In the genomic region with DNA sequence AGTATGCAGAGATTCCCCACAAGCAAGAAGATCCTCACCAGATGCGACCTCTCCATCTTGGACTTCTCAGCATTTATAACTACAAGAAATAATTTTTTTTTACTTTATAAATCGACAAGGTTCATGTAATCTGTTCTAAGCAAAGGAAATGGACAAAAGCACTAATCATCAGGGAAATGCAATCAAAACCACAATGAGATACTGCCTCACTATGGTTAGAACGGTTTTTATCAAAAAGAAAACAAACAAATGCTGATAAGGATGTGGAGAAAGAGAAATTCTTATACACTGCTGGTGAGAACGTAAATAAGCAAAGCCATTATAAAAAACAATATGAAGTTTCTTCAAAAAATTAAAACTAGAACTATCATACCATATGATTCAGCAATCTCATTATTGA, we compare ENCODE assay signal across 18 cellular contexts.
DNase-seq lines count a peak whose midpoint lies in the region; ATAC-seq, FAIRE-seq and TF ChIP-seq lines count a peak whose summit lies in the region.
"Had no signal": no experiment of that assay in that cellular context is flagged by ENCODE, and none has a peak within 500 bp of the region (broad histone marks: within the 10 kb centered on the region; RNA-seq: fewer than 3 reads in every experiment).

No MANE protein-coding gene starts in this region.

- TF ChIP-seq RAD21 in SK-N-SH (IDR thresholded peaks at IDR 0.05; ENCODE audit: low read length), result no peak

- WGBS in SK-N-SH (ENCODE audit: low lambda C conversion rate), result 8% methylated on average over 4 of the region's 4 CpGs

- H3K27me3 ChIP-seq in SK-N-SH (ENCODE audit: insufficient read depth), result no peaks in the 10 kb centered on the region
- no peaks in the 10 kb centered on the region for H3K27me3 ChIP-seq in astrocyte (ENCODE audit: insufficient read depth, low read length)
- H3K27me3 ChIP-seq: BLaER1 had no signal

- H4K20me1 ChIP-seq in SK-N-SH (ENCODE audit: insufficient read depth) (no peaks in the 10 kb centered on the region), astrocyte (ENCODE audit: insufficient read depth, low read length) (no peaks in the 10 kb centered on the region)
- H4K20me1 ChIP-seq: BLaER1 had no signal

- H3K4me1 ChIP-seq in SK-N-SH (ENCODE audit: control insufficient read depth in 1 of 2, insufficient read depth in 2 of 2, low read depth in 1 of 2, low read length in 1 of 2) (no peaks in the 10 kb centered on the region), astrocyte (ENCODE audit: insufficient read depth, low read length) (no peaks in the 10 kb centered on the region)
- H3K4me1 ChIP-seq: BLaER1, Caco-2 had no signal

- H3K4me1 Mint-ChIP-seq in astrocyte (ENCODE audit: low read depth, unreplicated experiment), result no peaks in the 10 kb centered on the region
- H3K4me1 Mint-ChIP-seq: CD8-positive, alpha-beta memory T cell had no signal

- H3K9me3 Mint-ChIP-seq in astrocyte (ENCODE audit: unreplicated experiment), result no peaks in the 10 kb centered on the region

- no peaks in the 10 kb centered on the region for H3K27me3 Mint-ChIP-seq in astrocyte (ENCODE audit: low read depth, unreplicated experiment)
- H3K27me3 Mint-ChIP-seq: CD8-positive, alpha-beta memory T cell had no signal

- H3K27ac ChIP-seq in SK-N-SH (ENCODE audit: low read depth in 2 of 2, low read length in 1 of 2) (no peak overlapping the region), astrocyte (ENCODE audit: low read depth, low read length) (no peak overlapping the region)
- H3K27ac ChIP-seq: 22Rv1, BLaER1, HL-60 had no signal

- H3K9ac ChIP-seq in SK-N-SH, result no peak overlapping the region
- H3K9ac ChIP-seq in astrocyte (ENCODE audit: low read length), result no peak overlapping the region
- H3K9ac ChIP-seq: BLaER1 had no signal

- POLR2A ChIA-PET in SK-N-SH (lab: Yijun Ruan, JAX), result no interaction called here

- no peak overlapping the region for H3K27ac Mint-ChIP-seq in astrocyte (ENCODE audit: unreplicated experiment)
- H3K27ac Mint-ChIP-seq: CD8-positive, alpha-beta memory T cell had no signal

- H2AFZ ChIP-seq in SK-N-SH (ENCODE audit: low read depth), result no peak overlapping the region
- H2AFZ ChIP-seq in astrocyte (ENCODE audit: low read depth, low read length), result no peak overlapping the region

- DNase-seq in SK-N-SH, result no peak
- peak; percentile 5 for DNase-seq in astrocyte (ENCODE audit: low read depth)
- peak; percentile 34 for DNase-seq in iris pigment epithelial cell (ENCODE audit: low read depth)
- peak; percentile 55 for DNase-seq in non-pigmented ciliary epithelial cell (ENCODE audit: low read depth)
- no peak for DNase-seq in stimulated activated CD4-positive, alpha-beta T cell treated with anti-CD3 and anti-CD28 coated beads, Interleukin-2, amount 100 ng/mL, for 24 hours
- no peak for DNase-seq in NCI-H2196 treated with DMSO at 0.1 percent for 48 hours (lab: John Stamatoyannopoulos, UW; ENCODE audit: unreplicated experiment)
- DNase-seq: AML-193; Caco-2; CD8-positive, alpha-beta memory T cell; DMS53; GF-D8 had no signal

- FAIRE-seq in astrocyte (lab: Jason Lieb, UNC), result no peak
- FAIRE-seq: H54 had no signal

- H3K4me2 ChIP-seq in SK-N-SH (no peak overlapping the region), astrocyte (ENCODE audit: low read length) (no peak overlapping the region)
- H3K4me2 ChIP-seq: BLaER1 had no signal

- CTCF ChIA-PET in SK-N-SH (lab: Yijun Ruan, JAX), result no interaction called here

- H3K4me3 Mint-ChIP-seq in astrocyte (ENCODE audit: unreplicated experiment), result no peak overlapping the region
- H3K4me3 Mint-ChIP-seq: CD8-positive, alpha-beta memory T cell had no signal

- H3K9me2 ChIP-seq in SK-N-SH, result no peaks in the 10 kb centered on the region

- H3K79me2 ChIP-seq in SK-N-SH (ENCODE audit: insufficient read depth), result no peaks in the 10 kb centered on the region
- H3K79me2 ChIP-seq in astrocyte (ENCODE audit: insufficient read depth, low read length), result no peaks in the 10 kb centered on the region

- no peaks in the 10 kb centered on the region for H3K36me3 Mint-ChIP-seq in astrocyte (ENCODE audit: low read depth, unreplicated experiment)
- H3K36me3 Mint-ChIP-seq: CD8-positive, alpha-beta memory T cell had no signal

- H3K4me3 ChIP-seq in SK-N-SH (ENCODE audit: low read depth in 2 of 2, low read length in 1 of 2) (no peak overlapping the region), astrocyte (ENCODE audit: insufficient read depth, low read depth, low read length) (no peak overlapping the region)
- H3K4me3 ChIP-seq: BLaER1 had no signal

- TF ChIP-seq CTCF in SK-N-SH (IDR thresholded peaks at IDR 0.05) (no peak), astrocyte (IDR thresholded peaks at IDR 0.05; ENCODE audit: insufficient read depth, low read depth, low read length) (no peak)

- no peaks in the 10 kb centered on the region for H3F3A ChIP-seq in SK-N-SH (replicated peaks; ENCODE audit: insufficient read depth)

- H3K9me3 ChIP-seq in SK-N-SH (no peaks in the 10 kb centered on the region; the same call in 1 of the 2 replicates), astrocyte (ENCODE audit: insufficient read depth, low read depth, low read length) (no peaks in the 10 kb centered on the region)
- H3K9me3 ChIP-seq: BLaER1, Caco-2 had no signal

- ATAC-seq in SK-N-SH treated with all-trans-retinoic acid at 6 μM for 48 hours, result no peak
- ATAC-seq in HG03432 (IDR thresholded peaks at IDR 0.05; ENCODE audit: unreplicated experiment), result no peak
- ATAC-seq: HCT116 had no signal

- TF ChIP-seq EP300 in SK-N-SH (IDR thresholded peaks at IDR 0.05; ENCODE audit: borderline replicate concordance in 1 of 2, low read depth in 1 of 2, low read length in 1 of 2), result no peak

- H3K36me3 ChIP-seq in SK-N-SH (replicated peaks in 1 of 2; ENCODE audit: control insufficient read depth in 1 of 2, insufficient read depth in 2 of 2, low read length in 1 of 2), result no peaks in the 10 kb centered on the region
- no peaks in the 10 kb centered on the region for H3K36me3 ChIP-seq in astrocyte (ENCODE audit: insufficient read depth, low read length)
- H3K36me3 ChIP-seq: BLaER1 had no signal

TF ChIP-seq in SK-N-SH treated with all-trans-retinoic acid at 6 μM for 48 hours, 23 proteins besides CTCF, POLR2A, EP300 and RAD21:
- TF ChIP-seq, protein P1, sequence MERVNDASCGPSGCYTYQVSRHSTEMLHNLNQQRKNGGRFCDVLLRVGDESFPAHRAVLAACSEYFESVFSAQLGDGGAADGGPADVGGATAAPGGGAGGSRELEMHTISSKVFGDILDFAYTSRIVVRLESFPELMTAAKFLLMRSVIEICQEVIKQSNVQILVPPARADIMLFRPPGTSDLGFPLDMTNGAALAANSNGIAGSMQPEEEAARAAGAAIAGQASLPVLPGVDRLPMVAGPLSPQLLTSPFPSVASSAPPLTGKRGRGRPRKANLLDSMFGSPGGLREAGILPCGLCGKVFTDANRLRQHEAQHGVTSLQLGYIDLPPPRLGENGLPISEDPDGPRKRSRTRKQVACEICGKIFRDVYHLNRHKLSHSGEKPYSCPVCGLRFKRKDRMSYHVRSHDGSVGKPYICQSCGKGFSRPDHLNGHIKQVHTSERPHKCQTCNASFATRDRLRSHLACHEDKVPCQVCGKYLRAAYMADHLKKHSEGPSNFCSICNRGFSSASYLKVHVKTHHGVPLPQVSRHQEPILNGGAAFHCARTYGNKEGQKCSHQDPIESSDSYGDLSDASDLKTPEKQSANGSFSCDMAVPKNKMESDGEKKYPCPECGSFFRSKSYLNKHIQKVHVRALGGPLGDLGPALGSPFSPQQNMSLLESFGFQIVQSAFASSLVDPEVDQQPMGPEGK (CRISPR knock-in tag; IDR thresholded peaks at IDR 0.05; ENCODE audit: borderline replicate concordance), result no peak
- TF ChIP-seq TCF4 (CRISPR knock-in tag; IDR thresholded peaks at IDR 0.05; ENCODE audit: borderline replicate concordance), result 0 out of 2 replicates have a peak, but pooled peaks have one; percentile 8

TF ChIP-seq in SK-N-SH, 30 proteins besides CTCF, POLR2A, EP300 and RAD21 (continues in another document):
- TF ChIP-seq, protein P2, sequence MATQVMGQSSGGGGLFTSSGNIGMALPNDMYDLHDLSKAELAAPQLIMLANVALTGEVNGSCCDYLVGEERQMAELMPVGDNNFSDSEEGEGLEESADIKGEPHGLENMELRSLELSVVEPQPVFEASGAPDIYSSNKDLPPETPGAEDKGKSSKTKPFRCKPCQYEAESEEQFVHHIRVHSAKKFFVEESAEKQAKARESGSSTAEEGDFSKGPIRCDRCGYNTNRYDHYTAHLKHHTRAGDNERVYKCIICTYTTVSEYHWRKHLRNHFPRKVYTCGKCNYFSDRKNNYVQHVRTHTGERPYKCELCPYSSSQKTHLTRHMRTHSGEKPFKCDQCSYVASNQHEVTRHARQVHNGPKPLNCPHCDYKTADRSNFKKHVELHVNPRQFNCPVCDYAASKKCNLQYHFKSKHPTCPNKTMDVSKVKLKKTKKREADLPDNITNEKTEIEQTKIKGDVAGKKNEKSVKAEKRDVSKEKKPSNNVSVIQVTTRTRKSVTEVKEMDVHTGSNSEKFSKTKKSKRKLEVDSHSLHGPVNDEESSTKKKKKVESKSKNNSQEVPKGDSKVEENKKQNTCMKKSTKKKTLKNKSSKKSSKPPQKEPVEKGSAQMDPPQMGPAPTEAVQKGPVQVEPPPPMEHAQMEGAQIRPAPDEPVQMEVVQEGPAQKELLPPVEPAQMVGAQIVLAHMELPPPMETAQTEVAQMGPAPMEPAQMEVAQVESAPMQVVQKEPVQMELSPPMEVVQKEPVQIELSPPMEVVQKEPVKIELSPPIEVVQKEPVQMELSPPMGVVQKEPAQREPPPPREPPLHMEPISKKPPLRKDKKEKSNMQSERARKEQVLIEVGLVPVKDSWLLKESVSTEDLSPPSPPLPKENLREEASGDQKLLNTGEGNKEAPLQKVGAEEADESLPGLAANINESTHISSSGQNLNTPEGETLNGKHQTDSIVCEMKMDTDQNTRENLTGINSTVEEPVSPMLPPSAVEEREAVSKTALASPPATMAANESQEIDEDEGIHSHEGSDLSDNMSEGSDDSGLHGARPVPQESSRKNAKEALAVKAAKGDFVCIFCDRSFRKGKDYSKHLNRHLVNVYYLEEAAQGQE (IDR thresholded peaks at IDR 0.05; ENCODE audit: low read depth, low read length), result no peak
- TF ChIP-seq YY1 (IDR thresholded peaks at IDR 0.05; ENCODE audit: low read depth) (no peak), TCF12 (IDR thresholded peaks at IDR 0.05) (no peak), SMC3 (IDR thresholded peaks at IDR 0.05; ENCODE audit: low read depth, low read length) (no peak)
- TF ChIP-seq, protein P3, sequence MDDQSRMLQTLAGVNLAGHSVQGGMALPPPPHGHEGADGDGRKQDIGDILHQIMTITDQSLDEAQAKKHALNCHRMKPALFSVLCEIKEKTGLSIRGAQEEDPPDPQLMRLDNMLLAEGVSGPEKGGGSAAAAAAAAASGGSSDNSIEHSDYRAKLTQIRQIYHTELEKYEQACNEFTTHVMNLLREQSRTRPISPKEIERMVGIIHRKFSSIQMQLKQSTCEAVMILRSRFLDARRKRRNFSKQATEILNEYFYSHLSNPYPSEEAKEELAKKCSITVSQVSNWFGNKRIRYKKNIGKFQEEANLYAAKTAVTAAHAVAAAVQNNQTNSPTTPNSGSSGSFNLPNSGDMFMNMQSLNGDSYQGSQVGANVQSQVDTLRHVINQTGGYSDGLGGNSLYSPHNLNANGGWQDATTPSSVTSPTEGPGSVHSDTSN (IDR thresholded peaks at IDR 0.05), result no peak

Comparison
In these comparisons a context has a peak if more than half of its experiments do, and no peak if none do; other contexts are left out.
1. DNase-seq: peak in astrocyte (single experiment), iris pigment epithelial cell (single experiment) and non-pigmented ciliary epithelial cell (single experiment); none in SK-N-SH (single experiment), stimulated activated CD4-positive, alpha-beta T cell treated with anti-CD3 and anti-CD28 coated beads, Interleukin-2, amount 100 ng/mL, for 24 hours (0 of 2) and NCI-H2196 treated with DMSO at 0.1 percent for 48 hours (single experiment).